Comparison of ENCODE assay signal across 8 cellular contexts in genomic region chr12:26938660-26939185, GRCh38. TPM values are rescaled to one million over a fixed set of nuclear protein-coding genes. Genes with fewer than 3 reads are reported as not detected.
DNase-seq lines count a peak whose midpoint lies in the region; ATAC-seq and TF ChIP-seq lines count a peak whose summit lies in the region.

No MANE protein-coding gene starts in this region.

- H3K36me3 ChIP-seq in SJSA1 (peaks cover 10% of the 10 kb centered on the region), mucosa of rectum (ENCODE audit: control insufficient read depth in 2 of 2, insufficient read depth in 2 of 2, low read length in 2 of 2) (no peaks in the 10 kb centered on the region)

- H3K27ac ChIP-seq in SJSA1 (peak overlapping the region; percentile 93), mucosa of rectum (ENCODE audit: low read depth in 2 of 2, low read length in 2 of 2) (peak overlapping the region; percentile 92 to 96)

- H3K4me1 ChIP-seq in SJSA1 (replicated peaks) (peaks cover 27% of the 10 kb centered on the region), mucosa of rectum (ENCODE audit: control insufficient read depth in 2 of 2, insufficient read depth in 2 of 2, low read length in 2 of 2) (peaks cover 24 to 25% of the 10 kb centered on the region in 2 donors)

- CTCF ChIA-PET in AG04449 (lab: Yijun Ruan, JAX): interaction anchor here (1.3 kb wide), 1 partner anchor 21 kb away, joined by 3 read pairs; no protein-coding TSS in a partner anchor

- H3K4me3 ChIP-seq in AG04449 (ENCODE audit: low read depth, low read length) (peak overlapping the region; percentile 94), SJSA1 (peak overlapping the region; percentile 85), mucosa of rectum (ENCODE audit: low read length in 2 of 2) (peak overlapping the region; percentile 94 to 99)

- no peaks in the 10 kb centered on the region for H3K27me3 ChIP-seq in SJSA1 (replicated peaks)
- H3K27me3 ChIP-seq in mucosa of rectum (ENCODE audit: control insufficient read depth in 2 of 2, insufficient read depth in 2 of 2, low read length in 2 of 2): no peaks in the 10 kb centered on the region

- H3K9ac ChIP-seq in mucosa of rectum (ENCODE audit: low read depth in 1 of 2, low read length in 2 of 2): peak overlapping the region; percentile 92 to 98

- TF ChIP-seq CTCF in AG04449 (IDR thresholded peaks at IDR 0.05; ENCODE audit: insufficient read depth, low read length, missing control alignments): no peak

- DNase-seq in AG04449 (ENCODE audit: low read depth, low spot score) (no peak), SJSA1 (ENCODE audit: low read depth in 1 of 2, low spot score in 2 of 2) (no peak), pons (ENCODE audit: low spot score) (no peak), foreskin melanocyte (no peak)
- DNase-seq in effector CD4-positive, alpha-beta T cell: peak; percentile 16

- ATAC-seq in GM18907 (IDR thresholded peaks at IDR 0.05; ENCODE audit: unreplicated experiment) (peak; percentile 24), HG03135 (IDR thresholded peaks at IDR 0.05; ENCODE audit: unreplicated experiment) (peak; percentile 19)

- H3K9me3 ChIP-seq in SJSA1 (replicated peaks): no peaks in the 10 kb centered on the region
- no peaks in the 10 kb centered on the region for H3K9me3 ChIP-seq in mucosa of rectum (ENCODE audit: control insufficient read depth in 2 of 2, low read length in 2 of 2)

- POLR2A ChIA-PET in AG04449 (lab: Yijun Ruan, JAX): interaction anchor here (0.8 kb wide), 1 partner anchor 20 kb away, joined by 3 read pairs; no protein-coding TSS in a partner anchor

RNA-seq across cellular contexts. Expression of gene FGFR1OP2, which starts 0.5 kb away (rescaled TPM):
- total RNA-seq in SJSA1 (2014; rRNA removed; shearing (Covaris generic)): 77.0 and 104 TPM in 2 replicates

RNA-seq across cellular contexts. Expression of gene INTS13, which starts 0.9 kb away (rescaled TPM):
- 35.7 and 58.9 TPM in 2 replicates for total RNA-seq in SJSA1 (2014; rRNA removed; shearing (Covaris generic))
